8 cellular contexts compared by ENCODE assay signal in the genomic region with DNA sequence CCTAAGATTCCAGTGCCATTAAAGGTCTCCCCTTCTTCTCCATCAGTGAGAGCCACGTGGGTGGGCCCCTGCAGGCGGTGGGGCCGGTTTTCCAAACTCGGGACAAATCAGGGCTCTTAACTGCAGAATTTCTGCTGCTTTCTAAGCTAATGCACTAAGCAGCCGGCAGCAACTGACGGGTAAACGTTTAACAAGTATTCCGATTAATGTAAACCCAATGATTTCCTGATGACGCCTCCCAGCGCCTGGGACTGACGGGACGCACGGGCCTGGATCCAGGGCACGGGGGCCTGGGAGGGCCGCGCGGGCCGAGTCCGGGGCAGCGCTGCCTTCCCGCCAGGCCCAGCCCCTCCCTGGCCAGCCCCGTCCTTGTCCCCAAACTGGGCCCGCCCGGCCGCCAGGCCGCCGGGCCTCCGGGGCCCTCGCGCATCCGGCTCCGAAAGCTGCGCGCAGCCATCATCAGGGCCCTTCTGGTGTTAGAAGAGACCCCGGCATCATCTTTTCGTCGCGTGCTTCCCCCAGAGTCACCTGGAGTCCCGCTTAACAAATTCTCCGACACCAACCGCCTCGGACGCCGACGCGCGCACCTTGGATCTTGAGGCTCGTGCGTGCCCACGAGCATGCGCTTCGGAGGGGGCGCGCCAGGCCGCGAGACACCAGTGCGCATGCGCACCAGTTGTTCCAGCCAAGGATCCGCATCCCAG. TPM values are rescaled to one million over a fixed set of nuclear protein-coding genes. Genes with fewer than 3 reads are reported as not detected.
DNase-seq lines count a peak whose midpoint lies in the region; ATAC-seq, FAIRE-seq and TF ChIP-seq lines count a peak whose summit lies in the region.

TSS of gene MLH3 (minus strand) at position 616 of the 704 bp plus-strand sequence. CDS start 1,812 bp downstream, outside the sequence.

- peak within 1 kb of the TSS; percentile 89 for H3K4me3 Mint-ChIP-seq in T-helper 1 cell treated with Interleukin-12 subunit alpha and Interleukin-12 subunit beta and Interleukin-4 antibody, amounts not matched to agents 30 μg/mL and 1 μg/mL, for 36 hours

- TF ChIP-seq CTCF in adrenal gland (IDR thresholded peaks at IDR 0.05) (no peak), heart left ventricle (IDR thresholded peaks at IDR 0.05) (peak in 2 of 12 donors; percentile 12), transverse colon (IDR thresholded peaks at IDR 0.05) (no peak)

- H3K27me3 ChIP-seq in adrenal gland, result no peaks in the 10 kb centered on the region
- H3K27me3 ChIP-seq in heart left ventricle, result no peaks in the 10 kb centered on the region
- H3K27me3 ChIP-seq in transverse colon, result no peaks in the 10 kb centered on the region

- peak; percentile 81 for DNase-seq in NCI-H1436 (lab: John Stamatoyannopoulos, UW)
- peak; percentile 79 to 92 (median 83) for DNase-seq in adrenal gland
- DNase-seq in heart left ventricle, result peak; percentile 84 to 93 (median 89)
- peak; percentile 73 to 97 (median 82) for DNase-seq in posterior cingulate gyrus
- DNase-seq in transverse colon, result peak; percentile 89

- peak within 1 kb of the TSS; percentile 37 to 94 (median 89) for H3K27ac ChIP-seq in adrenal gland
- peak within 1 kb of the TSS; percentile 67 to 93 (median 90) for H3K27ac ChIP-seq in heart left ventricle
- peak within 1 kb of the TSS; percentile 84 to 98 (median 90) for H3K27ac ChIP-seq in transverse colon

- H3K4me3 ChIP-seq in adrenal gland, result peak within 1 kb of the TSS in 2 of 4 donors; percentile 41 to 61
- H3K4me3 ChIP-seq in heart left ventricle, result peak within 1 kb of the TSS; percentile 48 to 80 (median 62)
- peak within 1 kb of the TSS; percentile 52 to 81 (median 56) for H3K4me3 ChIP-seq in transverse colon

- H3K4me1 ChIP-seq in adrenal gland (replicated peaks in 1 of 2), result peaks cover 34 to 50% of the 10 kb centered on the region in 2 donors
- peaks cover 0 to 39% (median 15%) of the 10 kb centered on the region in 12 donors for H3K4me1 ChIP-seq in heart left ventricle
- peaks cover 3 to 31% (median 16%) of the 10 kb centered on the region in 4 donors for H3K4me1 ChIP-seq in transverse colon

- no peak for TF ChIP-seq EP300 in transverse colon (IDR thresholded peaks at IDR 0.05; ENCODE audit: low read depth)

- no peaks in the 10 kb centered on the region for H3K9me3 ChIP-seq in adrenal gland (replicated peaks in 1 of 3)
- no peaks in the 10 kb centered on the region for H3K9me3 ChIP-seq in heart left ventricle
- H3K9me3 ChIP-seq in transverse colon, result no peaks in the 10 kb centered on the region

- TF ChIP-seq POLR2A in adrenal gland (IDR thresholded peaks at IDR 0.05), result peak; percentile 33 to 64
- TF ChIP-seq POLR2A in heart left ventricle (IDR thresholded peaks at IDR 0.05), result peak in 1 of 2 donors; percentile 67
- TF ChIP-seq POLR2A in transverse colon (IDR thresholded peaks at IDR 0.05), result peak; percentile 76

- H3K27ac Mint-ChIP-seq in T-helper 1 cell treated with Interleukin-12 subunit alpha and Interleukin-12 subunit beta and Interleukin-4 antibody, amounts not matched to agents 30 μg/mL and 1 μg/mL, for 36 hours, result peak within 1 kb of the TSS; percentile 87

- FAIRE-seq in G401.6 (lab: Jason Lieb, UNC), result peak; percentile 91

- no peaks in the 10 kb centered on the region for H3K27me3 Mint-ChIP-seq in T-helper 1 cell treated with Interleukin-12 subunit alpha and Interleukin-12 subunit beta and Interleukin-4 antibody, amounts not matched to agents 30 μg/mL and 1 μg/mL, for 36 hours (ENCODE audit: low read depth)

- ATAC-seq in HG02642 (IDR thresholded peaks at IDR 0.05; ENCODE audit: poor library complexity, unreplicated experiment) (peak; percentile 82), heart left ventricle (peak; percentile 71 to 95 (median 92))

- 1 to 2% (median 2%) methylated on average over 25 to 59 of the region's 59 CpGs for WGBS in adrenal gland, 4 donors
- 1% methylated on average over 37 to 59 of the region's 59 CpGs for WGBS in heart left ventricle, 4 donors
- WGBS in transverse colon (ENCODE audit: low coverage in 1 of 2), 2 donors, result 0 to 1% methylated on average over 12 to 54 of the region's 59 CpGs

- no peaks in the 10 kb centered on the region for H3K36me3 ChIP-seq in adrenal gland (replicated peaks in 1 of 2)
- H3K36me3 ChIP-seq in heart left ventricle, result peaks cover 0 to 4% (median 0%) of the 10 kb centered on the region in 9 donors
- peaks cover 0 to 9% (median 0%) of the 10 kb centered on the region in 4 donors for H3K36me3 ChIP-seq in transverse colon

- H3K4me1 Mint-ChIP-seq in T-helper 1 cell treated with Interleukin-12 subunit alpha and Interleukin-12 subunit beta and Interleukin-4 antibody, amounts not matched to agents 30 μg/mL and 1 μg/mL, for 36 hours (ENCODE audit: low read depth), result peaks cover 40% of the 10 kb centered on the region

- H3K9me3 Mint-ChIP-seq in T-helper 1 cell treated with Interleukin-12 subunit alpha and Interleukin-12 subunit beta and Interleukin-4 antibody, amounts not matched to agents 30 μg/mL and 1 μg/mL, for 36 hours, result no peaks in the 10 kb centered on the region

- intact Hi-C loops in adrenal gland (cut with DNase I) (no loop called here), heart left ventricle (cut with DNase I) (loop anchor here in 3 of 10 donors (2.0 to 5.0 kb wide), 3 partner anchors 18 to 39 kb away; partner anchors contain the start of gene ZC2HC1C (in 1 of the 3)), posterior cingulate gyrus (cut with DNase I) (no loop called here), transverse colon (cut with DNase I; ENCODE audit: low total_unique reads) (no loop called here)

- peaks cover 39% of the 10 kb centered on the region for H3K36me3 Mint-ChIP-seq in T-helper 1 cell treated with Interleukin-12 subunit alpha and Interleukin-12 subunit beta and Interleukin-4 antibody, amounts not matched to agents 30 μg/mL and 1 μg/mL, for 36 hours (ENCODE audit: low read depth)

- in situ Hi-C loops in transverse colon (cut with MboI; ENCODE audit: low pct_ligation_motif_present in 1 of 4, low pct_unique_long_range_greater_than_20kb in 1 of 4, low sequenced_read_pairs in 3 of 4), result no loop called here

RNA-seq across cellular contexts. Expression of gene MLH3, which starts in this region (rescaled TPM):
- total RNA-seq in adrenal gland, result 10 to 100 TPM; 22.2 to 51.4 (median 27.5) TPM
- 10 to 100 TPM; 25.6 to 47.9 (median 46.8) TPM for polyA plus RNA-seq in adrenal gland
- total RNA-seq in heart left ventricle, result 10 to 100 TPM; 11.6 to 23.9 (median 15.3) TPM
- 10 to 100 TPM; 10.3 to 12.0 TPM for polyA plus RNA-seq in heart left ventricle
- total RNA-seq in transverse colon, result 10 to 100 TPM; 24.5 to 58.3 (median 42.5) TPM
